In the genomic region with DNA sequence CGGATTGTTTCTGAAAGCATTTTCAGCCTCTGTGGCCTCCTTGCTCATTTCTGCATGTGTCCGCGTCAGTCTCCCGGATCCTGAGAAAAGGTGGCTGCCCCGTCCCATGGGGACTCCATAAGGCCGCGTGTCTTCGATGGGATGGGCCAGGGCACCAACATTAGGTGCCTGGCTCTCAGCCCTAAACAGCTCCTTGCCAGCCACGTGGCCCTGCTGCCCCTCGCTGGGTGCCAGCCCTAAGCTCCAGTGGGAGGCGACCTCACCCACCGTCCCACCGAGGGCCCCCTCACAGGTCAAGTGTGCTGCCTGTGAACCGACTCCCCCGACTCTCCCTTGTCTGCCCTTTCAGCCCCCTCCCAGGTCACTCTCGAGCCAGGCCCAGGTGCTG, we compare ENCODE assay signal across 8 cellular contexts. TPM values are rescaled to one million over a fixed set of nuclear protein-coding genes. Genes with fewer than 3 reads are reported as not detected.
DNase-seq lines count a peak whose midpoint lies in the region; ATAC-seq, FAIRE-seq and TF ChIP-seq lines count a peak whose summit lies in the region.

No MANE protein-coding gene starts in this region.

- no peak for DNase-seq in A549 (ENCODE audit: low read depth in 1 of 2, low spot score in 1 of 2)
- no peak for DNase-seq in HFF-Myc (ENCODE audit: extremely low read depth, low read depth)
- DNase-seq in activated naive CD8-positive, alpha-beta T cell treated with anti-CD3 and anti-CD28 coated beads for 36 hours: no peak
- DNase-seq in keratinocyte (ENCODE audit: low read depth, low spot score): no peak
- DNase-seq in suprapubic skin (ENCODE audit: low spot score in 2 of 2): no peak
- no peak for DNase-seq in pons (ENCODE audit: low spot score)
- no peak for DNase-seq in NK-92 (lab: John Stamatoyannopoulos, UW; ENCODE audit: unreplicated experiment)

- peak overlapping the region; percentile 99 for H3K4me2 ChIP-seq in A549
- peak overlapping the region; percentile 86 for H3K4me2 ChIP-seq in keratinocyte (ENCODE audit: control insufficient read depth, extremely low read depth, insufficient read depth, low read depth, low read length)

- no peak for FAIRE-seq in A549 (lab: Jason Lieb, UNC)
- no peak for FAIRE-seq in keratinocyte (lab: Jason Lieb, UNC)

- H3K4me1 ChIP-seq in A549 (peaks cover 18% of the 10 kb centered on the region), keratinocyte (ENCODE audit: control insufficient read depth, extremely low read depth, insufficient read depth, low read length) (peaks cover 30% of the 10 kb centered on the region), suprapubic skin (peaks cover 52% of the 10 kb centered on the region)

- peak overlapping the region; percentile 92 for H3K4me3 Mint-ChIP-seq in activated naive CD8-positive, alpha-beta T cell treated with anti-CD3 and anti-CD28 coated beads for 36 hours

- CTCF ChIA-PET in A549 (lab: Yijun Ruan, JAX): interaction anchor here (0.6 to 1.6 kb wide), 3 partner anchors 9 to 59 kb away, joined by 3 to 4 read pairs (median 3); no protein-coding TSS in a partner anchor

- TF ChIP-seq RAD21 in A549 (conservative IDR thresholded peaks at IDR 0.05 in 1 of 2, IDR thresholded peaks at IDR 0.05 in 1 of 2): no peak

- H3K4me3 ChIP-seq in A549: peak overlapping the region; percentile 93
- H3K4me3 ChIP-seq in HFF-Myc (replicated peaks; ENCODE audit: low read depth, low read length): peak overlapping the region; percentile 92
- H3K4me3 ChIP-seq in keratinocyte (ENCODE audit: control insufficient read depth in 2 of 3, extremely low read depth in 1 of 3, insufficient read depth in 2 of 3, low read depth in 1 of 3, low read length in 3 of 3): peak overlapping the region; percentile 61 to 75 (median 62)
- peak overlapping the region; percentile 80 for H3K4me3 ChIP-seq in suprapubic skin

- no peaks in the 10 kb centered on the region for H3K27me3 ChIP-seq in keratinocyte (ENCODE audit: control insufficient read depth, extremely low read depth, insufficient read depth, low read length)
- H3K27me3 ChIP-seq in suprapubic skin: no peaks in the 10 kb centered on the region

- no peaks in the 10 kb centered on the region for H3K27me3 Mint-ChIP-seq in activated naive CD8-positive, alpha-beta T cell treated with anti-CD3 and anti-CD28 coated beads for 36 hours

- no peak for TF ChIP-seq CTCF in A549 (IDR thresholded peaks at IDR 0.05)
- TF ChIP-seq CTCF in HFF-Myc (IDR thresholded peaks at IDR 0.05; ENCODE audit: low read depth, low read length, missing control alignments): no peak
- no peak for TF ChIP-seq CTCF in keratinocyte (optimal IDR thresholded peaks at IDR 0.05 in 1 of 3, IDR thresholded peaks at IDR 0.05 in 1 of 3, conservative IDR thresholded peaks at IDR 0.05 in 1 of 3; ENCODE audit: extremely low read depth in 1 of 3, insufficient read depth in 2 of 3, low read length in 3 of 3)
- no peak for TF ChIP-seq CTCF in suprapubic skin (IDR thresholded peaks at IDR 0.05)

- peak overlapping the region; percentile 73 for H3K9ac ChIP-seq in keratinocyte (ENCODE audit: control insufficient read depth, extremely low read depth, insufficient read depth, low read length)

- peaks cover 4% of the 10 kb centered on the region for H4K20me1 ChIP-seq in keratinocyte (ENCODE audit: control insufficient read depth, extremely low read depth, insufficient read depth, low read length)

- WGBS in A549 (ENCODE audit: missing lambda C conversion rate): 21% methylated on average over 11 of the region's 16 CpGs
- WGBS in suprapubic skin: 29% methylated on average over 5 of the region's 16 CpGs

- H3K9me3 Mint-ChIP-seq in activated naive CD8-positive, alpha-beta T cell treated with anti-CD3 and anti-CD28 coated beads for 36 hours: no peaks in the 10 kb centered on the region

- dilution Hi-C loops in keratinocyte (cut with MboI; ENCODE audit: extremely low pct_ligation_motif_present, low sequenced_read_pairs): no loop called here

- peaks cover 46% of the 10 kb centered on the region for H3K36me3 Mint-ChIP-seq in activated naive CD8-positive, alpha-beta T cell treated with anti-CD3 and anti-CD28 coated beads for 36 hours

- no peak overlapping the region for H2AFZ ChIP-seq in keratinocyte (ENCODE audit: control insufficient read depth, low read length)

- no peak for TF ChIP-seq POLR2A in A549 (IDR thresholded peaks at IDR 0.05; ENCODE audit: low read length)
- TF ChIP-seq POLR2A in suprapubic skin (IDR thresholded peaks at IDR 0.05): no peak

- H3K27ac Mint-ChIP-seq in activated naive CD8-positive, alpha-beta T cell treated with anti-CD3 and anti-CD28 coated beads for 36 hours: peak overlapping the region; percentile 81

- H3K9me1 ChIP-seq in keratinocyte (ENCODE audit: control insufficient read depth, extremely low read depth, insufficient read depth, low read length): no peaks in the 10 kb centered on the region

- H3K27ac ChIP-seq in A549 (peak overlapping the region; percentile 91 to 96), keratinocyte (ENCODE audit: control insufficient read depth, insufficient read depth, low read length) (peak overlapping the region; percentile 29), suprapubic skin (peak overlapping the region; percentile 98)

- H3K36me3 ChIP-seq in keratinocyte (ENCODE audit: control insufficient read depth in 2 of 2, extremely low read depth in 1 of 2, insufficient read depth in 2 of 2, low read length in 2 of 2) (peaks cover 9 to 22% of the 10 kb centered on the region in 2 experiments), suprapubic skin (peaks cover 35% of the 10 kb centered on the region)

- ATAC-seq in A549: no peak; a peak in 1 of 6 replicates
- ATAC-seq in HG02970 (IDR thresholded peaks at IDR 0.05; ENCODE audit: low FRiP score, unreplicated experiment): no peak

- H3K79me2 ChIP-seq in keratinocyte (ENCODE audit: control insufficient read depth, insufficient read depth, low read length): peaks cover 29% of the 10 kb centered on the region

- H3K9me3 ChIP-seq in A549 (no peaks in the 10 kb centered on the region), keratinocyte (ENCODE audit: control insufficient read depth, low read depth, low read length) (no peaks in the 10 kb centered on the region), suprapubic skin (no peaks in the 10 kb centered on the region)

- TF ChIP-seq EP300 in A549 (IDR thresholded peaks at IDR 0.05) (no peak), suprapubic skin (IDR thresholded peaks at IDR 0.05) (no peak)

- peaks cover 48% of the 10 kb centered on the region for H3K4me1 Mint-ChIP-seq in activated naive CD8-positive, alpha-beta T cell treated with anti-CD3 and anti-CD28 coated beads for 36 hours

- POLR2A ChIA-PET in A549 (lab: Yijun Ruan, JAX): interaction anchor here (1.0 to 2.3 kb wide), 3 partner anchors 19 to 27 kb away, joined by 4 to 14 read pairs (median 5); partner anchors contain the start of gene HNRNPAB

RNA-seq across cellular contexts. Expression of gene PHYKPL, which starts 0.9 kb away (rescaled TPM):
- polyA plus RNA-seq in A549 (2011; rRNA removed) (21.9 and 24.6 TPM in 2 replicates), A549 (2017; fragmentation: RNase III; extraction: RNeasy Plus Mini Kit Qiagen cat#74134 plus additional on column Dnase treatment) (12.5 to 13.9 TPM (median 13.0 TPM) in 3 replicates), keratinocyte (27.6 to 53.5 TPM (median 38.8 TPM) in 3 replicates)
- polyA plus RNA-seq in A549 (2012; cell fraction: cytosol; rRNA removed): 19.3 and 20.6 TPM in 2 replicates
- polyA plus RNA-seq in A549 (2012; cell fraction: nucleus; rRNA removed): 66.2 and 68.7 TPM in 2 replicates
- polyA minus RNA-seq in A549 (2011; rRNA and poly(A)+ RNA removed): 60.3 and 65.1 TPM in 2 replicates
- 10 to 100 TPM; 47.4 to 54.8 TPM for total RNA-seq in activated naive CD8-positive, alpha-beta T cell treated with anti-CD3 and anti-CD28 coated beads for 36 hours
- polyA plus RNA-seq in keratinocyte (2011; ENCODE audit: low read depth): 28.6 TPM
- 18.7 and 26.0 TPM in 2 replicates for polyA plus RNA-seq in keratinocyte (2011; cell fraction: cytosol; rRNA removed)
- 125 and 140 TPM in 2 replicates for polyA plus RNA-seq in keratinocyte (2011; cell fraction: nucleus; rRNA removed)
- 24.6 and 30.8 TPM in 2 replicates for polyA plus RNA-seq in keratinocyte (2012; ENCODE audit: low replicate concordance)
- polyA minus RNA-seq in keratinocyte: 51.8 to 71.0 TPM (median 56.9 TPM) in 3 replicates
- polyA minus RNA-seq in keratinocyte (2011; cell fraction: cytosol; rRNA and poly(A)+ RNA removed): 24.0 TPM
- polyA minus RNA-seq in keratinocyte (2011; cell fraction: nucleus; rRNA and poly(A)+ RNA removed): 46.8 and 59.5 TPM in 2 replicates
- 10 to 100 TPM; 27.1 to 50.5 (median 35.7) TPM for total RNA-seq in suprapubic skin

RNA-seq across cellular contexts. Expression of gene HNRNPAB, which starts 27.4 kb away (rescaled TPM):
- polyA plus RNA-seq in A549 (2011; rRNA removed): 140 and 200 TPM in 2 replicates
- 249 and 266 TPM in 2 replicates for polyA plus RNA-seq in A549 (2012; cell fraction: cytosol; rRNA removed)
- polyA plus RNA-seq in A549 (2012; cell fraction: nucleus; rRNA removed): 149 and 201 TPM in 2 replicates
- polyA plus RNA-seq in A549 (2017; fragmentation: RNase III; extraction: RNeasy Plus Mini Kit Qiagen cat#74134 plus additional on column Dnase treatment): 338 to 354 TPM (median 352 TPM) in 3 replicates
- polyA minus RNA-seq in A549 (2011; rRNA and poly(A)+ RNA removed): 68.2 and 74.0 TPM in 2 replicates
- 100 to 1,000 TPM; 599 to 600 TPM for total RNA-seq in activated naive CD8-positive, alpha-beta T cell treated with anti-CD3 and anti-CD28 coated beads for 36 hours
- polyA plus RNA-seq in keratinocyte: 102 to 161 TPM (median 146 TPM) in 3 replicates
- 142 TPM for polyA plus RNA-seq in keratinocyte (2011; ENCODE audit: low read depth)
- polyA plus RNA-seq in keratinocyte (2011; cell fraction: cytosol; rRNA removed): 106 and 125 TPM in 2 replicates
- 105 and 124 TPM in 2 replicates for polyA plus RNA-seq in keratinocyte (2011; cell fraction: nucleus; rRNA removed)
- 98.8 and 167 TPM in 2 replicates for polyA plus RNA-seq in keratinocyte (2012; ENCODE audit: low replicate concordance)
- 37.9 to 59.2 TPM (median 53.2 TPM) in 3 replicates for polyA minus RNA-seq in keratinocyte
- polyA minus RNA-seq in keratinocyte (2011; cell fraction: cytosol; rRNA and poly(A)+ RNA removed): 85.0 TPM
- polyA minus RNA-seq in keratinocyte (2011; cell fraction: nucleus; rRNA and poly(A)+ RNA removed): 24.6 and 33.4 TPM in 2 replicates
- 100 to 1,000 TPM in 1 of 4 donors, 10 to 100 TPM in 3; 57.0 to 113 (median 83.1) TPM for total RNA-seq in suprapubic skin

RNA-seq across cellular contexts. Expression of gene GMCL2, which starts 44.6 kb away (rescaled TPM):
- polyA plus RNA-seq in A549 (2011; rRNA removed): not detected in 2 replicates
- not detected in 2 replicates for polyA plus RNA-seq in A549 (2012; cell fraction: cytosol; rRNA removed)
- not detected in 2 replicates for polyA plus RNA-seq in A549 (2012; cell fraction: nucleus; rRNA removed)
- not detected in 3 replicates for polyA plus RNA-seq in A549 (2017; fragmentation: RNase III; extraction: RNeasy Plus Mini Kit Qiagen cat#74134 plus additional on column Dnase treatment)
- not detected in 2 replicates for polyA minus RNA-seq in A549 (2011; rRNA and poly(A)+ RNA removed)
- not detected for total RNA-seq in activated naive CD8-positive, alpha-beta T cell treated with anti-CD3 and anti-CD28 coated beads for 36 hours
- polyA plus RNA-seq in keratinocyte: not detected in 3 replicates
- not detected for polyA plus RNA-seq in keratinocyte (2011; ENCODE audit: low read depth)
- polyA plus RNA-seq in keratinocyte (2011; cell fraction: cytosol; rRNA removed): not detected in 2 replicates
- polyA plus RNA-seq in keratinocyte (2011; cell fraction: nucleus; rRNA removed): not detected in 2 replicates
- not detected in 2 replicates for polyA plus RNA-seq in keratinocyte (2012; ENCODE audit: low replicate concordance)
- not detected in 3 replicates for polyA minus RNA-seq in keratinocyte
- polyA minus RNA-seq in keratinocyte (2011; cell fraction: cytosol; rRNA and poly(A)+ RNA removed): not detected
- polyA minus RNA-seq in keratinocyte (2011; cell fraction: nucleus; rRNA and poly(A)+ RNA removed): not detected in 2 replicates
- total RNA-seq in suprapubic skin: under 1 TPM in 1 of 4 donors, not detected in 3; 0.49 TPM

Comparison
In these comparisons a context has a peak if more than half of its experiments do, and no peak if none do; other contexts are left out.
1. H3K27ac ChIP-seq: peak in every context shown above with its lines; median percentile 98 in suprapubic skin; 94 in A549; 29 in keratinocyte.
2. RNA of gene HNRNPAB, which starts 27.4 kb away (total RNA-seq): 599 to 600 TPM in activated naive CD8-positive, alpha-beta T cell treated with anti-CD3 and anti-CD28 coated beads for 36 hours; 57.0 to 113 TPM in suprapubic skin; every median in the first group is over 4 times any median in the second.
3. Peak in every context shown above with its lines, with median percentiles within 50 percentile points of each other: H3K4me3 ChIP-seq.